12 cellular contexts compared by ENCODE assay signal in the genomic region with DNA sequence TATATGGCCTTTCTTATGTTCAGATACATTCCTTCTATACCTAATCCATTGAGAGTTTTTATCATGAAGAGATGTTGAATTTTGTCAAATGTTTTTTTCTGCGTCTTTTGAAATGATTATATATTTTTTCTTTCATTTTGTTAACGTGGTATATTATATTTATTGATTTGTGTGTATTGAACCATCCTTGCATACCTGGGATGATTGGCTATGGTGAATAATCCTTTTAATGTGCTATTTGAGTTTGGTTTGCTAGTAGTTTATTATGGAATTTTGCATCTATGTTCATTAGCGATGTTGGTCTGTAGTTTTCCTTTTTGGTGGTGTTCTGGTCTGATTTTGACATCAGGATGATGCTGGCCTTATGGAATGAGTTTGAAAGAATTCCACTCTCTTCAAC. TPM values are rescaled to one million over a fixed set of nuclear protein-coding genes. Genes with fewer than 3 reads are reported as not detected.
"Had no signal": no experiment of that assay in that cellular context is flagged by ENCODE, and none has a peak within 500 bp of the region (broad histone marks: within the 10 kb centered on the region; RNA-seq: fewer than 3 reads in every experiment).

No MANE protein-coding gene starts in this region.

- FAIRE-seq: H1, H54 had no signal

- ATAC-seq: GM23338, HCT116 had no signal

- H2AFZ ChIP-seq: GM23248, GM23338 had no signal

- H3K36me3 ChIP-seq: HAP-1 had no signal

- DNase-seq: GM23248, GOT3, H7, H9, HCEC 1CT, HFFc6 had no signal

- H3K4me2 ChIP-seq: GM23338 had no signal

- H3K9ac ChIP-seq: GM23248 had no signal

- H3K9me3 ChIP-seq: HAP-1 had no signal

- H3K4me1 ChIP-seq: HAP-1 had no signal

- H3K4me3 ChIP-seq: GM23248, GM23338, HAP-1 had no signal

- H3K27ac ChIP-seq: GM23248 had no signal

RNA-seq across cellular contexts. Expression of gene IL36G, which starts 11.8 kb away (rescaled TPM):
- total RNA-seq: GM23248, GM23338, H1, H4, H7, H9, HFFc6 had no signal
- polyA plus RNA-seq: GM23248, GM23338 had no signal

RNA-seq across cellular contexts. Expression of gene IL36A, which starts 15.6 kb away (rescaled TPM):
- total RNA-seq: GM23248, GM23338, H1, H4, H7, H9, HFFc6 had no signal
- polyA plus RNA-seq: GM23248, GM23338, H1 had no signal
